Comparison of ENCODE assay signal across 1 cellular context in genomic region chr4:2963185-2964076, GRCh38.
TF ChIP-seq lines count a peak whose summit lies in the region.

Gene GRK4 (plus strand): TSS chr4:2963571. CDS start chr4:2964071, 500 bp downstream.
Gene NOP14 (minus strand): TSS chr4:2963406. CDS start chr4:2963319, 87 bp downstream.

TF ChIP-seq in K562, 482 proteins besides CTCF, POLR2A, EP300 and RAD21 (continued from another document and continues in another):
- TF ChIP-seq POLR2B (IDR thresholded peaks at IDR 0.05; ENCODE audit: low read depth, partially characterized antibody) (peak; percentile 52), TCF7L2 (IDR thresholded peaks at IDR 0.05; ENCODE audit: low read depth, low read length) (no peak), KDM4B (IDR thresholded peaks at IDR 0.05; ENCODE audit: borderline replicate concordance in 2 of 2, low read depth in 1 of 2) (0 out of 4 replicates have a peak, but pooled peaks of 1 of the 2 experiments have one; percentile 18), ZNF253 (CRISPR knock-in tag; conservative IDR thresholded peaks at IDR 0.05) (no peak), ZNF589 (CRISPR knock-in tag; IDR thresholded peaks at IDR 0.05; ENCODE audit: low read depth) (no peak), TGIF2 (CRISPR knock-in tag; IDR thresholded peaks at IDR 0.05) (peak; percentile 31; the same call in 1 of the 2 replicates), ZZZ3 (IDR thresholded peaks at IDR 0.05) (no peak), ARID2 (IDR thresholded peaks at IDR 0.05) (no peak), NCOA2 (IDR thresholded peaks at IDR 0.05; ENCODE audit: partially characterized antibody in 2 of 2) (no peak), SUPT5H (IDR thresholded peaks at IDR 0.05) (peak; percentile 80), ZNF449 (CRISPR knock-in tag; IDR thresholded peaks at IDR 0.05) (no peak), PBX2 (CRISPR knock-in tag; IDR thresholded peaks at IDR 0.05; ENCODE audit: low read depth) (no peak), PBX2 (tag; conservative IDR thresholded peaks at IDR 0.05; ENCODE audit: low read depth) (no peak), CHD4 (IDR thresholded peaks at IDR 0.05; ENCODE audit: insufficient read depth, insufficient replicate concordance, low read depth, low read length, poor library complexity, severe bottlenecking) (no peak), CC2D1A (IDR thresholded peaks at IDR 0.05) (no peak), ZNF583 (CRISPR knock-in tag; IDR thresholded peaks at IDR 0.05) (no peak), SNRNP70 (optimal IDR thresholded peaks at IDR 0.05; ENCODE audit: low read depth, low read length) (no peak), ETV6 (IDR thresholded peaks at IDR 0.05; ENCODE audit: borderline replicate concordance in 1 of 2, low read depth in 2 of 2, low read length in 1 of 2) (no peak), ETV6 (CRISPR knock-in tag; IDR thresholded peaks at IDR 0.05; ENCODE audit: borderline replicate concordance) (peak; percentile 92; the same call in 1 of the 2 replicates), RBM15 (IDR thresholded peaks at IDR 0.05; ENCODE audit: insufficient read depth, low read length) (no peak), ZNF57 (CRISPR knock-in tag; IDR thresholded peaks at IDR 0.05) (no peak), NUFIP1 (IDR thresholded peaks at IDR 0.05; ENCODE audit: partially characterized antibody) (no peak), ARID3A (IDR thresholded peaks at IDR 0.05; ENCODE audit: borderline replicate concordance, low read depth, low read length) (no peak), ATF2 (CRISPR knock-in tag; IDR thresholded peaks at IDR 0.05) (peak; percentile 7; the same call in 1 of the 2 replicates), HNRNPLL (IDR thresholded peaks at IDR 0.05; ENCODE audit: low read depth, low read length, poor library complexity, severe bottlenecking) (peak; percentile 61), HIVEP1 (CRISPR knock-in tag; IDR thresholded peaks at IDR 0.05) (no peak), FOXM1 (IDR thresholded peaks at IDR 0.05; ENCODE audit: low read depth) (no peak), FOXM1 (CRISPR knock-in tag; IDR thresholded peaks at IDR 0.05; ENCODE audit: low read depth) (peak; percentile 50; the same call in 1 of the 2 replicates), KLF13 (tag; IDR thresholded peaks at IDR 0.05; ENCODE audit: borderline replicate concordance, low read depth) (no peak; the same call in 1 of the 2 replicates), HOXB6 (CRISPR knock-in tag; IDR thresholded peaks at IDR 0.05; ENCODE audit: borderline replicate concordance) (no peak), HSF4 (CRISPR knock-in tag; IDR thresholded peaks at IDR 0.05; ENCODE audit: borderline replicate concordance) (no peak), KAT8 (IDR thresholded peaks at IDR 0.05; ENCODE audit: low read depth) (no peak), ZFP30 (CRISPR knock-in tag; IDR thresholded peaks at IDR 0.05; ENCODE audit: borderline replicate concordance) (no peak), THAP7 (CRISPR knock-in tag; IDR thresholded peaks at IDR 0.05) (no peak), KAT7 (CRISPR knock-in tag; IDR thresholded peaks at IDR 0.05; ENCODE audit: borderline replicate concordance) (peak; percentile 80; the same call in 1 of the 2 replicates), ZNF76 (CRISPR knock-in tag; IDR thresholded peaks at IDR 0.05; ENCODE audit: borderline replicate concordance) (peak; percentile 69; the same call in 1 of the 2 replicates), CREM (IDR thresholded peaks at IDR 0.05; ENCODE audit: low read depth) (peak; percentile 94), TARDBP (IDR thresholded peaks at IDR 0.05) (no peak), SMAD4 (CRISPR knock-in tag; conservative IDR thresholded peaks at IDR 0.05) (0 out of 2 replicates have a peak, but pooled peaks have one; percentile 27), TEAD2 (tag; IDR thresholded peaks at IDR 0.05) (no peak), SMAD1 (IDR thresholded peaks at IDR 0.05; ENCODE audit: low read depth, low read length, partially characterized antibody) (no peak), ARNT (IDR thresholded peaks at IDR 0.05) (no peak), TEAD4 (IDR thresholded peaks at IDR 0.05; ENCODE audit: low read length) (peak; percentile 4; the same call in 1 of the 2 replicates), TEAD4 (CRISPR knock-in tag; IDR thresholded peaks at IDR 0.05; ENCODE audit: borderline replicate concordance) (0 out of 2 replicates have a peak, but pooled peaks have one; percentile 39), ZNF280A (IDR thresholded peaks at IDR 0.05; ENCODE audit: low read depth, partially characterized antibody) (no peak), RHOXF2B (CRISPR knock-in tag; conservative IDR thresholded peaks at IDR 0.05) (no peak), BRD9 (IDR thresholded peaks at IDR 0.05; ENCODE audit: low read depth, partially characterized antibody) (no peak), ZNF830 (CRISPR knock-in tag; IDR thresholded peaks at IDR 0.05) (no peak), ARHGAP35 (IDR thresholded peaks at IDR 0.05; ENCODE audit: partially characterized antibody) (peak; percentile 98), MEF2D (tag; conservative IDR thresholded peaks at IDR 0.05; ENCODE audit: low read depth) (no peak), ETV5 (CRISPR knock-in tag; IDR thresholded peaks at IDR 0.05; ENCODE audit: low read depth) (no peak; the same call in 1 of the 2 replicates), SIN3A (IDR thresholded peaks at IDR 0.05; ENCODE audit: borderline replicate concordance in 2 of 2, control insufficient read depth in 1 of 2, low read depth in 2 of 2, low read length in 2 of 2) (peak; percentile 83 to 95; a peak in 2 of 4 replicates), FUS (optimal IDR thresholded peaks at IDR 0.05; ENCODE audit: low read depth, low read length) (peak; percentile 40)
- TF ChIP-seq, protein P1, sequence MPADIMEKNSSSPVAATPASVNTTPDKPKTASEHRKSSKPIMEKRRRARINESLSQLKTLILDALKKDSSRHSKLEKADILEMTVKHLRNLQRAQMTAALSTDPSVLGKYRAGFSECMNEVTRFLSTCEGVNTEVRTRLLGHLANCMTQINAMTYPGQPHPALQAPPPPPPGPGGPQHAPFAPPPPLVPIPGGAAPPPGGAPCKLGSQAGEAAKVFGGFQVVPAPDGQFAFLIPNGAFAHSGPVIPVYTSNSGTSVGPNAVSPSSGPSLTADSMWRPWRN (IDR thresholded peaks at IDR 0.05; ENCODE audit: low read depth), result no peak
- TF ChIP-seq, protein P2, sequence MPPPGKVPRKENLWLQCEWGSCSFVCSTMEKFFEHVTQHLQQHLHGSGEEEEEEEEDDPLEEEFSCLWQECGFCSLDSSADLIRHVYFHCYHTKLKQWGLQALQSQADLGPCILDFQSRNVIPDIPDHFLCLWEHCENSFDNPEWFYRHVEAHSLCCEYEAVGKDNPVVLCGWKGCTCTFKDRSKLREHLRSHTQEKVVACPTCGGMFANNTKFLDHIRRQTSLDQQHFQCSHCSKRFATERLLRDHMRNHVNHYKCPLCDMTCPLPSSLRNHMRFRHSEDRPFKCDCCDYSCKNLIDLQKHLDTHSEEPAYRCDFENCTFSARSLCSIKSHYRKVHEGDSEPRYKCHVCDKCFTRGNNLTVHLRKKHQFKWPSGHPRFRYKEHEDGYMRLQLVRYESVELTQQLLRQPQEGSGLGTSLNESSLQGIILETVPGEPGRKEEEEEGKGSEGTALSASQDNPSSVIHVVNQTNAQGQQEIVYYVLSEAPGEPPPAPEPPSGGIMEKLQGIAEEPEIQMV (tag; conservative IDR thresholded peaks at IDR 0.05; ENCODE audit: low read depth), result no peak
- TF ChIP-seq, protein P3, sequence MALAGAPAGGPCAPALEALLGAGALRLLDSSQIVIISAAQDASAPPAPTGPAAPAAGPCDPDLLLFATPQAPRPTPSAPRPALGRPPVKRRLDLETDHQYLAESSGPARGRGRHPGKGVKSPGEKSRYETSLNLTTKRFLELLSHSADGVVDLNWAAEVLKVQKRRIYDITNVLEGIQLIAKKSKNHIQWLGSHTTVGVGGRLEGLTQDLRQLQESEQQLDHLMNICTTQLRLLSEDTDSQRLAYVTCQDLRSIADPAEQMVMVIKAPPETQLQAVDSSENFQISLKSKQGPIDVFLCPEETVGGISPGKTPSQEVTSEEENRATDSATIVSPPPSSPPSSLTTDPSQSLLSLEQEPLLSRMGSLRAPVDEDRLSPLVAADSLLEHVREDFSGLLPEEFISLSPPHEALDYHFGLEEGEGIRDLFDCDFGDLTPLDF (CRISPR knock-in tag; IDR thresholded peaks at IDR 0.05), result peak; percentile 96
- TF ChIP-seq, protein P4, sequence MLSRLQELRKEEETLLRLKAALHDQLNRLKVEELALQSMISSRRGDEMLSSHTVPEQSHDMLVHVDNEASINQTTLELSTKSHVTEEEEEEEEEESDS (CRISPR knock-in tag; IDR thresholded peaks at IDR 0.05), result no peak
